In genomic region chr2:2600466-2600865, GRCh38 we compare ENCODE assay signal across 22 cellular contexts.
"Had no signal": no experiment of that assay in that cellular context is flagged by ENCODE, and none has a peak within 500 bp of the region (broad histone marks: within the 10 kb centered on the region; RNA-seq: fewer than 3 reads in every experiment).

No MANE protein-coding gene starts in this region.

- H3K27ac Mint-ChIP-seq: natural killer cell; stimulated activated effector memory CD8-positive, alpha-beta T cell treated with anti-CD3 and anti-CD28 coated beads, Interleukin-12 subunit alpha, Interleukin-12 subunit beta, amount 100 ng/mL, for 72 hours had no signal

- H3K9me3 ChIP-seq: mucosa of descending colon, stomach, thoracic aorta, transverse colon, uterus had no signal

- H3K36me3 Mint-ChIP-seq: stimulated activated effector memory CD8-positive, alpha-beta T cell treated with anti-CD3 and anti-CD28 coated beads, Interleukin-12 subunit alpha, Interleukin-12 subunit beta, amount 100 ng/mL, for 72 hours had no signal

- H3K4me3 Mint-ChIP-seq: natural killer cell; stimulated activated effector memory CD8-positive, alpha-beta T cell treated with anti-CD3 and anti-CD28 coated beads, Interleukin-12 subunit alpha, Interleukin-12 subunit beta, amount 100 ng/mL, for 72 hours had no signal

- H3K36me3 ChIP-seq: heart left ventricle, stomach, thoracic aorta, transverse colon, uterus had no signal

- H3K4me1 Mint-ChIP-seq: natural killer cell; stimulated activated effector memory CD8-positive, alpha-beta T cell treated with anti-CD3 and anti-CD28 coated beads, Interleukin-12 subunit alpha, Interleukin-12 subunit beta, amount 100 ng/mL, for 72 hours had no signal

- H3K9me3 Mint-ChIP-seq: natural killer cell had no signal

- DNase-seq: caudate nucleus; cortex of kidney; dorsolateral prefrontal cortex; effector CD8-positive, alpha-beta T cell; heart left ventricle; hippocampal formation; left colon; mammary epithelial cell; mucosa of descending colon; natural killer cell; posterior cingulate gyrus; right cardiac atrium; stimulated activated CD4-positive, alpha-beta T cell treated with anti-CD3 and anti-CD28 coated beads, Interleukin-4, amount 100 ng/mL, for 1 hour; stimulated activated CD8-positive, alpha-beta memory T cell treated with anti-CD3 and anti-CD28 coated beads, Interleukin-4, amount 100 ng/mL, for 48 hours; stomach; substantia nigra; transverse colon; uterus had no signal

- H3K4me2 ChIP-seq: smooth muscle cell had no signal

- H3K27me3 ChIP-seq: dorsolateral prefrontal cortex, transverse colon, uterus had no signal

- ATAC-seq: esophagus mucosa; heart left ventricle; left colon; mucosa of descending colon; natural killer cell; right cardiac atrium; stimulated activated effector memory CD8-positive, alpha-beta T cell treated with anti-CD3 and anti-CD28 coated beads, Interleukin-12 subunit alpha, Interleukin-12 subunit beta, amount 100 ng/mL, for 72 hours had no signal

- H3K4me1 ChIP-seq: heart left ventricle, stomach, transverse colon, uterus had no signal

- H3K4me3 ChIP-seq: dorsolateral prefrontal cortex, heart left ventricle, mucosa of descending colon, smooth muscle cell, stomach, thoracic aorta, transverse colon, uterus had no signal

- H3K27ac ChIP-seq: heart left ventricle, stomach, thoracic aorta, transverse colon, uterus had no signal
